Comparison of ENCODE assay signal across 8 cellular contexts in genomic region chrX:136250191-136251041, GRCh38. TPM values are rescaled to one million over a fixed set of nuclear protein-coding genes. Genes with fewer than 3 reads are reported as not detected.
DNase-seq lines count a peak whose midpoint lies in the region; ATAC-seq, FAIRE-seq and TF ChIP-seq lines count a peak whose summit lies in the region.

No MANE protein-coding gene starts in this region.

- H3K27me3 ChIP-seq in Peyer's patch (no peaks in the 10 kb centered on the region), adipocyte (replicated peaks; ENCODE audit: control insufficient read depth, insufficient read depth, low read length) (peaks cover 7% of the 10 kb centered on the region), iPS-15b (ENCODE audit: control insufficient read depth, insufficient read depth, low read length) (no peaks in the 10 kb centered on the region)

- DNase-seq in GM18507 (ENCODE audit: extremely low spot score, insufficient read length, low read depth) (no peak), Peyer's patch (no peak), adipocyte (ENCODE audit: low read depth) (peak; percentile 56), OCI-M2 (lab: John Stamatoyannopoulos, UW; ENCODE audit: unreplicated experiment) (no peak), DMS153 treated with DMSO at 0.1 percent for 48 hours (lab: John Stamatoyannopoulos, UW; ENCODE audit: unreplicated experiment) (no peak)
- DNase-seq in stimulated activated CD4-positive, alpha-beta T cell treated with anti-CD3 and anti-CD28 coated beads, Interleukin-12 subunit alpha, Interleukin-12 subunit beta, amount 100 ng/mL, for 24 hours (ENCODE audit: low read depth in 2 of 2): peak; percentile 24 to 33

- no peaks in the 10 kb centered on the region for H3K36me3 ChIP-seq in Peyer's patch
- peaks cover 5% of the 10 kb centered on the region for H3K36me3 ChIP-seq in adipocyte (ENCODE audit: control insufficient read depth, insufficient read depth, low read length, severe bottlenecking)
- no peaks in the 10 kb centered on the region for H3K36me3 ChIP-seq in iPS-15b (ENCODE audit: control insufficient read depth, insufficient read depth, low read length)

- TF ChIP-seq CTCF in Peyer's patch (IDR thresholded peaks at IDR 0.05): no peak

- no peak for TF ChIP-seq POLR2A in Peyer's patch (IDR thresholded peaks at IDR 0.05)

- ATAC-seq in HG02623 (IDR thresholded peaks at IDR 0.05; ENCODE audit: unreplicated experiment): peak; percentile 27

- H3K9ac ChIP-seq in adipocyte (ENCODE audit: low read length) (peak overlapping the region; percentile 86), iPS-15b (ENCODE audit: low read depth, low read length) (peak overlapping the region; percentile 70)

- peak overlapping the region; percentile 72 to 87 (median 76) for H3K27ac ChIP-seq in Peyer's patch

- peak overlapping the region; percentile 57 to 78 (median 72) for H3K4me3 ChIP-seq in Peyer's patch
- H3K4me3 ChIP-seq in adipocyte (ENCODE audit: low read length): peak overlapping the region; percentile 85
- H3K4me3 ChIP-seq in iPS-15b (ENCODE audit: low read depth, low read length): peak overlapping the region; percentile 71

- H3K9me3 ChIP-seq in Peyer's patch: no peaks in the 10 kb centered on the region
- H3K9me3 ChIP-seq in adipocyte (ENCODE audit: control insufficient read depth, low read length): no peaks in the 10 kb centered on the region
- no peaks in the 10 kb centered on the region for H3K9me3 ChIP-seq in iPS-15b (ENCODE audit: control insufficient read depth, insufficient read depth, low read length)

- peak; percentile 73 for FAIRE-seq in GM18507 (lab: Jason Lieb, UNC)

- H3K4me1 ChIP-seq in Peyer's patch (no peaks in the 10 kb centered on the region), adipocyte (ENCODE audit: control insufficient read depth, insufficient read depth, low read length) (peaks cover 5% of the 10 kb centered on the region), iPS-15b (ENCODE audit: control insufficient read depth, insufficient read depth, low read length) (no peaks in the 10 kb centered on the region)

RNA-seq across cellular contexts. Expression of gene MAP7D3, which starts 0.8 kb away (rescaled TPM):
- total RNA-seq in Peyer's patch: 10 to 100 TPM in 1 of 4 donors, 1 to 10 TPM in 3; 1.6 to 18.2 (median 4.7) TPM

RNA-seq across cellular contexts. Expression of gene ADGRG4, which starts 50.3 kb away (rescaled TPM):
- total RNA-seq in Peyer's patch: 1 to 10 TPM in 3 of 4 donors, under 1 TPM in 1; 0.83 to 6.1 (median 3.6) TPM

Comparison
In these comparisons a context has a peak if more than half of its experiments do, and no peak if none do; other contexts are left out.
1. DNase-seq: peak in adipocyte (single experiment) and stimulated activated CD4-positive, alpha-beta T cell treated with anti-CD3 and anti-CD28 coated beads, Interleukin-12 subunit alpha, Interleukin-12 subunit beta, amount 100 ng/mL, for 24 hours (2 of 2); none in GM18507 (single experiment), Peyer's patch (0 of 3), OCI-M2 (single experiment) and DMS153 treated with DMSO at 0.1 percent for 48 hours (single experiment).
2. Peak in every context shown above with its lines, with median percentiles within 50 percentile points of each other: H3K4me3 ChIP-seq.